In genomic region chr11:69716891-69717747, GRCh38 we compare ENCODE assay signal across 17 cellular contexts. TPM values are rescaled to one million over a fixed set of nuclear protein-coding genes. Genes with fewer than 3 reads are reported as not detected.
DNase-seq lines count a peak whose midpoint lies in the region; ATAC-seq, FAIRE-seq and TF ChIP-seq lines count a peak whose summit lies in the region.
"Had no signal": no experiment of that assay in that cellular context is flagged by ENCODE, and none has a peak within 500 bp of the region (broad histone marks: within the 10 kb centered on the region; RNA-seq: fewer than 3 reads in every experiment).

No MANE protein-coding gene starts in this region.

- no peaks in the 10 kb centered on the region for H3K9me3 ChIP-seq in BLaER1
- H3K9me3 ChIP-seq in HEK293 (ENCODE audit: control insufficient read depth, insufficient read depth, low read depth, low read length): no peaks in the 10 kb centered on the region
- H3K9me3 ChIP-seq in H1 (ENCODE audit: insufficient read depth in 2 of 2, low read depth in 1 of 2, low read length in 1 of 2): no peaks in the 10 kb centered on the region
- H3K9me3 ChIP-seq in OCI-LY7 (ENCODE audit: low read length): no peaks in the 10 kb centered on the region
- H3K9me3 ChIP-seq: BE2C, Caco-2 had no signal

- H3K36me3 ChIP-seq in BLaER1: no peaks in the 10 kb centered on the region
- H3K36me3 ChIP-seq in HEK293 (ENCODE audit: control insufficient read depth in 2 of 2, insufficient read depth in 1 of 2, low read length in 2 of 2): no peaks in the 10 kb centered on the region
- no peaks in the 10 kb centered on the region for H3K36me3 ChIP-seq in H1 (ENCODE audit: control insufficient read depth in 2 of 4, insufficient read depth in 4 of 4, low read length in 3 of 4)
- no peaks in the 10 kb centered on the region for H3K36me3 ChIP-seq in OCI-LY7 (ENCODE audit: insufficient read depth, low read length)
- H3K36me3 ChIP-seq: BE2C had no signal

- no peak overlapping the region; the same call in 1 of the 2 replicates for H4K8ac ChIP-seq in H1 (ENCODE audit: extremely low read depth, insufficient read depth, low read length)

- intact Hi-C loops in OCI-LY7 (cut with micrococcal nuclease; ENCODE audit: unreplicated experiment): loop anchor here (5.0 to 10.0 kb wide), 2 partner anchors 85 to 168 kb away; no protein-coding TSS in a partner anchor

- peaks cover 3% of the 10 kb centered on the region in 2 donors for H3K36me3 Mint-ChIP-seq in stimulated activated naive B cell treated with anti-CD40 and anti-IgM and Interleukin-4, amounts not matched to agents 10 μg/mL and 1 μg/mL and 100 μg/mL, for 72 hours
- H3K36me3 Mint-ChIP-seq: CD8-positive, alpha-beta memory T cell had no signal

- peaks cover 2 to 3% of the 10 kb centered on the region in 2 donors for H3K9me3 Mint-ChIP-seq in stimulated activated naive B cell treated with anti-CD40 and anti-IgM and Interleukin-4, amounts not matched to agents 10 μg/mL and 1 μg/mL and 100 μg/mL, for 72 hours

- no peaks in the 10 kb centered on the region for H3K79me2 ChIP-seq in H1 (ENCODE audit: control insufficient read depth in 1 of 2, insufficient read depth in 2 of 2, low read length in 2 of 2)
- no peaks in the 10 kb centered on the region for H3K79me2 ChIP-seq in OCI-LY7 (ENCODE audit: insufficient read depth, low read depth, low read length)

- peaks cover 42 to 72% of the 10 kb centered on the region in 2 donors for H3K27me3 Mint-ChIP-seq in stimulated activated naive B cell treated with anti-CD40 and anti-IgM and Interleukin-4, amounts not matched to agents 10 μg/mL and 1 μg/mL and 100 μg/mL, for 72 hours

- BruUV-seq in OCI-LY7 (replicated peaks; lab: Mats Ljungman, UMichigan): no TSS peak

- no peak overlapping the region for H3K23ac ChIP-seq in H1 (ENCODE audit: insufficient read length)

- H3K9me2 ChIP-seq in OCI-LY7 (ENCODE audit: insufficient read depth, low read length): no peaks in the 10 kb centered on the region

- no peak for TF ChIP-seq EP300 in H1 (IDR thresholded peaks at IDR 0.05; ENCODE audit: borderline replicate concordance in 1 of 2, low read depth in 2 of 2, low read length in 2 of 2)

- no peak overlapping the region for H4K5ac ChIP-seq in H1 (ENCODE audit: insufficient read length, low read depth, low read length)

- POLR2A ChIA-PET in HEK293 (lab: Yijun Ruan, JAX): no interaction called here
- POLR2A ChIA-PET in H1 (lab: Charles Lee; ENCODE audit: partially characterized antibody): interaction anchor here (0.6 to 1.2 kb wide), 6 partner anchors 11 to 133 kb away, joined by 3 to 4 read pairs (median 3); no protein-coding TSS in a partner anchor
- POLR2A ChIA-PET in OCI-LY7 (lab: Charles Lee): no interaction called here

- peaks cover 44% of the 10 kb centered on the region for H4K20me1 ChIP-seq in BLaER1
- H4K20me1 ChIP-seq in H1 (replicated peaks in 1 of 2; ENCODE audit: control insufficient read depth in 1 of 2, insufficient read depth in 2 of 2, low read length in 2 of 2): no peaks in the 10 kb centered on the region
- no peaks in the 10 kb centered on the region for H4K20me1 ChIP-seq in OCI-LY7 (ENCODE audit: insufficient read depth, low read length)

- DNase-seq in H1 (ENCODE audit: low read depth in 1 of 2, low spot score in 2 of 2) (no peak), substantia nigra (lab: John Stamatoyannopoulos, UW) (no peak), GM20000 (ENCODE audit: low spot score) (no peak), OCI-LY7 (ENCODE audit: low spot score) (no peak)
- no peak for DNase-seq in stimulated activated naive B cell treated with anti-CD40 and anti-IgM and Interleukin-4, amounts not matched to agents 10 μg/mL and 1 μg/mL and 100 μg/mL, for 72 hours
- DNase-seq: BE2C; CD8-positive, alpha-beta memory T cell; DND-41; GDM1 had no signal

- no peak overlapping the region for H3K14ac ChIP-seq in H1 (ENCODE audit: insufficient read length)

- no peak overlapping the region for H3K27ac ChIP-seq in BLaER1
- no peak overlapping the region for H3K27ac ChIP-seq in HEK293 (ENCODE audit: extremely low read depth, low read depth, low read length)
- H3K27ac ChIP-seq in H1 (ENCODE audit: low read depth, low read length): no peak overlapping the region
- H3K27ac ChIP-seq in substantia nigra (ENCODE audit: low read depth, low read length, poor library complexity, severe bottlenecking): no peak overlapping the region
- no peak overlapping the region for H3K27ac ChIP-seq in OCI-LY7 (ENCODE audit: low read depth, low read length, poor library complexity, severe bottlenecking)

- no peak overlapping the region for H3K4ac ChIP-seq in H1 (replicated peaks; ENCODE audit: insufficient read length, low read depth, low read length)

- H3K27me3 ChIP-seq in BLaER1: peaks cover 41% of the 10 kb centered on the region
- H3K27me3 ChIP-seq in H1 (replicated peaks in 1 of 4; ENCODE audit: control insufficient read depth in 3 of 4, extremely low read depth in 1 of 4, insufficient read depth in 3 of 4, low read length in 3 of 4): peaks cover 0 to 19% (median 13%) of the 10 kb centered on the region in 4 experiments; a peak in 5 of 7 replicates
- H3K27me3 ChIP-seq: BE2C had no signal

- H3K56ac ChIP-seq in H1 (replicated peaks; ENCODE audit: insufficient read length, low read depth, low read length): no peak overlapping the region

- peak overlapping the region; percentile 66 for H2BK15ac ChIP-seq in H1 (ENCODE audit: low read length)

- H3K4me3 ChIP-seq in BLaER1 (no peak overlapping the region), HEK293 (ENCODE audit: low read depth, low read length) (no peak overlapping the region), H1 (ENCODE audit: extremely low read depth in 1 of 4, insufficient read depth in 2 of 4, low read depth in 3 of 4, low read length in 4 of 4) (no peak overlapping the region), OCI-LY7 (ENCODE audit: low read depth, low read length, poor library complexity, severe bottlenecking) (no peak overlapping the region)

- no peak for TF ChIP-seq POLR2A in H1 (IDR thresholded peaks at IDR 0.05; ENCODE audit: control extremely low read depth in 1 of 2, low read depth in 2 of 2, low read length in 2 of 2)

- H3K4me1 ChIP-seq in BLaER1 (peaks cover 74% of the 10 kb centered on the region), HEK293 (ENCODE audit: control insufficient read depth, insufficient read depth, low read length) (no peaks in the 10 kb centered on the region), H1 (replicated peaks in 1 of 4; ENCODE audit: control insufficient read depth in 3 of 4, insufficient read depth in 4 of 4, low read length in 3 of 4) (peaks cover 2 to 15% (median 5%) of the 10 kb centered on the region in 4 experiments; a peak in 6 of 7 replicates), OCI-LY7 (ENCODE audit: insufficient read depth, low read length, poor library complexity, severe bottlenecking) (peaks cover 9% of the 10 kb centered on the region)
- H3K4me1 ChIP-seq: BE2C, Caco-2 had no signal

- H2AFZ ChIP-seq in H1 (ENCODE audit: low read length) (no peak overlapping the region), OCI-LY7 (ENCODE audit: low read length) (no peak overlapping the region)

- no peak for TF ChIP-seq RAD21 in H1 (IDR thresholded peaks at IDR 0.05 in 1 of 2, conservative IDR thresholded peaks at IDR 0.05 in 1 of 2; ENCODE audit: low read depth in 2 of 2, low read length in 2 of 2)

- H3K23me2 ChIP-seq in H1 (ENCODE audit: low read depth, low read length): no peaks in the 10 kb centered on the region; the same call in 1 of the 2 replicates

- H2BK20ac ChIP-seq in H1 (ENCODE audit: low read length): no peak overlapping the region

- no peak overlapping the region for H3K4me3 Mint-ChIP-seq in stimulated activated naive B cell treated with anti-CD40 and anti-IgM and Interleukin-4, amounts not matched to agents 10 μg/mL and 1 μg/mL and 100 μg/mL, for 72 hours
- H3K4me3 Mint-ChIP-seq: CD8-positive, alpha-beta memory T cell had no signal

- no peak for TF ChIP-seq CTCF in HEK293 (tag by site-specific recombination; IDR thresholded peaks at IDR 0.05)
- no peak for TF ChIP-seq CTCF in H1 (IDR thresholded peaks at IDR 0.05; ENCODE audit: control extremely low read depth in 1 of 3, insufficient read depth in 1 of 3, low read depth in 1 of 3, low read length in 3 of 3)
- TF ChIP-seq CTCF in GM20000 (IDR thresholded peaks at IDR 0.05; ENCODE audit: extremely low read depth, missing control alignments): no peak
- no peak for TF ChIP-seq CTCF in OCI-LY7 (conservative IDR thresholded peaks at IDR 0.05; ENCODE audit: low read length)

- no peak overlapping the region for H2AK5ac ChIP-seq in H1 (ENCODE audit: low read depth, low read length)

- peak overlapping the region; percentile 76 for H3K4me2 ChIP-seq in BLaER1
- no peak overlapping the region; a peak in 1 of 4 replicates for H3K4me2 ChIP-seq in H1 (ENCODE audit: insufficient read depth in 1 of 2, low read depth in 2 of 2, low read length in 2 of 2)
- H3K4me2 ChIP-seq in OCI-LY7 (ENCODE audit: low read length): no peak overlapping the region

- H2BK5ac ChIP-seq in H1 (ENCODE audit: low read depth, low read length): no peak overlapping the region

- H3K79me1 ChIP-seq in H1 (ENCODE audit: low read depth, low read length): no peaks in the 10 kb centered on the region

- peak overlapping the region; percentile 40; the same call in 1 of the 2 replicates for H2BK12ac ChIP-seq in H1 (ENCODE audit: low read depth, low read length)

- peak overlapping the region; percentile 24; the same call in 1 of the 2 replicates for H3K18ac ChIP-seq in H1 (ENCODE audit: extremely low read depth, low read length)

- no peak overlapping the region for H2BK120ac ChIP-seq in H1 (replicated peaks; ENCODE audit: low read depth, low read length)

- H4K91ac ChIP-seq in H1 (replicated peaks; ENCODE audit: insufficient read length, low read length): no peak overlapping the region

- peaks cover 8% of the 10 kb centered on the region in 2 donors for H3K4me1 Mint-ChIP-seq in stimulated activated naive B cell treated with anti-CD40 and anti-IgM and Interleukin-4, amounts not matched to agents 10 μg/mL and 1 μg/mL and 100 μg/mL, for 72 hours

- no peak overlapping the region for H3K9ac ChIP-seq in BLaER1
- no peak overlapping the region for H3K9ac ChIP-seq in H1 (replicated peaks in 1 of 4; ENCODE audit: extremely low read depth in 1 of 4, low read depth in 3 of 4, low read length in 3 of 4)

- FAIRE-seq in H1 (lab: Jason Lieb, UNC): no peak
- FAIRE-seq: A204.1, GM12892, GM19239, H54 had no signal

- H3K27ac Mint-ChIP-seq in stimulated activated naive B cell treated with anti-CD40 and anti-IgM and Interleukin-4, amounts not matched to agents 10 μg/mL and 1 μg/mL and 100 μg/mL, for 72 hours: peak overlapping the region; percentile 31
- H3K27ac Mint-ChIP-seq: CD8-positive, alpha-beta memory T cell had no signal

- 70% methylated on average over 5 of the region's 6 CpGs; no CpG with 5 or more reads in 1 of the 2 experiments for WGBS in H1 (ENCODE audit: extremely low coverage in 1 of 2, insufficient coverage in 1 of 2, insufficient read length in 1 of 2, insufficient replicate concordance in 2 of 2, low coverage in 1 of 2, low lambda C conversion rate in 2 of 2, missing lambda C conversion rate in 1 of 2), 2 experiments

- CTCF ChIA-PET in HEK293 (lab: Yijun Ruan, JAX) (interaction anchor here (0.6 to 3.3 kb wide), 13 partner anchors 8 to 1242 kb away, joined by 3 to 14 read pairs (median 4); no protein-coding TSS in a partner anchor), H1 (lab: Charles Lee; ENCODE audit: partially characterized antibody) (interaction anchor here (0.8 to 20.5 kb wide), 28 partner anchors 8 to 314 kb away, joined by 3 to 197 read pairs (median 6); no protein-coding TSS in a partner anchor), OCI-LY7 (lab: Charles Lee; ENCODE audit: unreplicated experiment) (no interaction called here)

- no peak for ATAC-seq in stimulated activated naive B cell treated with anti-CD40 and anti-IgM and Interleukin-4, amounts not matched to agents 10 μg/mL and 1 μg/mL and 100 μg/mL, for 72 hours (replicated peaks)

RNA-seq across cellular contexts. Expression of gene FGF19, which starts 13.3 kb away (rescaled TPM):
- total RNA-seq in H1 (2021; fragmentation: NEBNext Ultra II Directional; extraction: Animal tissue kit (Norgen Biotek cat#: 25700)): 14.8 and 15.4 TPM in 2 replicates
- 9.6 and 14.8 TPM in 2 replicates for polyA plus RNA-seq in H1 (2011; rRNA removed)
- 10.8 TPM for polyA plus RNA-seq in H1 (2011; cell fraction: cytosol; rRNA removed)
- 14.7 TPM for polyA plus RNA-seq in H1 (2011; cell fraction: nucleus; rRNA removed)
- 5.4 to 6.9 TPM (median 5.7 TPM) in 4 replicates for polyA plus RNA-seq in H1 (2012, experiment 1 of 2)
- polyA plus RNA-seq in H1 (2012, experiment 2 of 2): 9.2 TPM
- 28.8 TPM for polyA plus RNA-seq in H1 (2013, experiment 1 of 2)
- polyA plus RNA-seq in H1 (2013, experiment 2 of 2): 34.3 TPM
- polyA minus RNA-seq in H1 (2011; rRNA and poly(A)+ RNA removed): 4.9 and 9.9 TPM in 2 replicates
- polyA minus RNA-seq in H1 (2011; cell fraction: cytosol; rRNA and poly(A)+ RNA removed): 7.6 TPM
- 6.4 TPM for polyA minus RNA-seq in H1 (2011; cell fraction: nucleus; rRNA and poly(A)+ RNA removed)
- total RNA-seq in OCI-LY7 (2014; rRNA removed; shearing (Covaris generic)): not detected in 2 replicates
- not detected in 2 replicates for total RNA-seq in OCI-LY7 (2022)
- total RNA-seq: CD8-positive, alpha-beta memory T cell; HT1080 had no signal
- polyA plus RNA-seq: CD8-positive, alpha-beta memory T cell had no signal

RNA-seq across cellular contexts. Expression of gene LTO1, which starts 42.0 kb away (rescaled TPM):
- total RNA-seq in H1 (2021; fragmentation: NEBNext Ultra II Directional; extraction: Animal tissue kit (Norgen Biotek cat#: 25700)): 21.0 and 21.3 TPM in 2 replicates
- polyA plus RNA-seq in H1 (2011; rRNA removed): 15.4 and 25.5 TPM in 2 replicates
- 23.2 TPM for polyA plus RNA-seq in H1 (2011; cell fraction: cytosol; rRNA removed)
- polyA plus RNA-seq in H1 (2011; cell fraction: nucleus; rRNA removed): 27.7 TPM
- polyA plus RNA-seq in H1 (2012, experiment 1 of 2): 14.4 to 21.4 TPM (median 16.7 TPM) in 4 replicates
- 8.5 TPM for polyA plus RNA-seq in H1 (2012, experiment 2 of 2)
- polyA plus RNA-seq in H1 (2013, experiment 1 of 2): 13.6 TPM
- 12.2 TPM for polyA plus RNA-seq in H1 (2013, experiment 2 of 2)
- 7.5 and 11.1 TPM in 2 replicates for polyA minus RNA-seq in H1 (2011; rRNA and poly(A)+ RNA removed)
- polyA minus RNA-seq in H1 (2011; cell fraction: cytosol; rRNA and poly(A)+ RNA removed): 5.7 TPM
- 18.6 TPM for polyA minus RNA-seq in H1 (2011; cell fraction: nucleus; rRNA and poly(A)+ RNA removed)
- total RNA-seq in OCI-LY7 (2014; rRNA removed; shearing (Covaris generic)): 27.6 and 28.8 TPM in 2 replicates
- 34.5 and 35.9 TPM in 2 replicates for total RNA-seq in OCI-LY7 (2022)

RNA-seq across cellular contexts. Expression of gene FGF4, which starts 58.0 kb away (rescaled TPM):
- 2.0 TPM in 2 replicates for total RNA-seq in H1 (2021; fragmentation: NEBNext Ultra II Directional; extraction: Animal tissue kit (Norgen Biotek cat#: 25700))
- polyA plus RNA-seq in H1 (2011; rRNA removed): 0.57 and 1.3 TPM in 2 replicates
- polyA plus RNA-seq in H1 (2011; cell fraction: cytosol; rRNA removed): 0.93 TPM
- 0.84 TPM for polyA plus RNA-seq in H1 (2011; cell fraction: nucleus; rRNA removed)
- polyA plus RNA-seq in H1 (2012, experiment 1 of 2): 0.17 to 0.68 TPM (median 0.49 TPM) in 4 replicates
- 0.14 TPM for polyA plus RNA-seq in H1 (2012, experiment 2 of 2)
- 1.5 TPM for polyA plus RNA-seq in H1 (2013, experiment 1 of 2)
- polyA plus RNA-seq in H1 (2013, experiment 2 of 2): 1.8 TPM
- polyA minus RNA-seq in H1 (2011; rRNA and poly(A)+ RNA removed): 0.15 and 0.69 TPM in 2 replicates
- 2.5 TPM for polyA minus RNA-seq in H1 (2011; cell fraction: cytosol; rRNA and poly(A)+ RNA removed)
- polyA minus RNA-seq in H1 (2011; cell fraction: nucleus; rRNA and poly(A)+ RNA removed): 2.4 TPM
- not detected in 2 replicates for total RNA-seq in OCI-LY7 (2014; rRNA removed; shearing (Covaris generic))
- total RNA-seq in OCI-LY7 (2022): not detected in 2 replicates
- total RNA-seq: Caco-2; CD8-positive, alpha-beta memory T cell; HT1080 had no signal
- polyA plus RNA-seq: CD8-positive, alpha-beta memory T cell had no signal

Comparison
In these comparisons a context has a peak if more than half of its experiments do, and no peak if none do; other contexts are left out.
1. RNA of gene FGF19, which starts 13.3 kb away (total RNA-seq): 14.8 to 15.4 TPM in H1; not detected in OCI-LY7; every median in the first group is over 10 times any median in the second.